In genomic region chr3:150397220-150397619, GRCh38 we compare ENCODE assay signal across 25 cellular contexts. TPM values are rescaled to one million over a fixed set of nuclear protein-coding genes. Genes with fewer than 3 reads are reported as not detected.
A peak's percentile ranks its signal among the peaks of the same experiment; 100 is the strongest.
DNase-seq lines count a peak whose midpoint lies in the region; ATAC-seq and TF ChIP-seq lines count a peak whose summit lies in the region.
"Had no signal": no experiment of that assay in that cellular context is flagged by ENCODE, and none has a peak within 500 bp of the region (broad histone marks: within the 10 kb centered on the region; RNA-seq: fewer than 3 reads in every experiment).

No MANE protein-coding gene starts in this region.

- H3K4me3 ChIP-seq in right cardiac atrium (ENCODE audit: low read length) (no peak overlapping the region), right atrium auricular region (no peak overlapping the region), adipocyte (ENCODE audit: low read length) (no peak overlapping the region)
- H3K4me3 ChIP-seq: K562, PC-9, SJSA1 had no signal

- H3K36me3 ChIP-seq in right atrium auricular region (no peaks in the 10 kb centered on the region), adipocyte (ENCODE audit: control insufficient read depth, insufficient read depth, low read length, severe bottlenecking) (no peaks in the 10 kb centered on the region)
- H3K36me3 ChIP-seq: BE2C, SJSA1 had no signal

- H3K9me3 ChIP-seq in right cardiac atrium (ENCODE audit: control insufficient read depth, low read length) = no peaks in the 10 kb centered on the region
- H3K9me3 ChIP-seq in right atrium auricular region = no peaks in the 10 kb centered on the region
- no peaks in the 10 kb centered on the region for H3K9me3 ChIP-seq in adipocyte (ENCODE audit: control insufficient read depth, low read length)
- H3K9me3 ChIP-seq: BE2C, SJSA1 had no signal

- H3K27ac ChIP-seq in right cardiac atrium (ENCODE audit: low read length) (no peak overlapping the region), right atrium auricular region (no peak overlapping the region)
- H3K27ac ChIP-seq: PC-9, SJSA1 had no signal

- in situ Hi-C loops in ACHN (cut with HindIII; ENCODE audit: low pct_ligation_motif_present, low pct_unique_long_range_greater_than_20kb, low sequenced_read_pairs) = no loop called here

- WGBS in right cardiac atrium = 53% methylated on average over 2 of the region's 2 CpGs

- TF ChIP-seq CTCF in right atrium auricular region (IDR thresholded peaks at IDR 0.05) = no peak

- H3K4me1 ChIP-seq in right cardiac atrium (ENCODE audit: control insufficient read depth, insufficient read depth, low read length) (peaks cover 1% of the 10 kb centered on the region), right atrium auricular region (peaks cover 0 to 9% of the 10 kb centered on the region in 2 donors), adipocyte (ENCODE audit: control insufficient read depth, insufficient read depth, low read length) (peaks cover 12% of the 10 kb centered on the region)
- H3K4me1 ChIP-seq: BE2C, SJSA1 had no signal

- intact Hi-C loops in right cardiac atrium (cut with DNase I) = no loop called here

- H3K9ac ChIP-seq in adipocyte (ENCODE audit: low read length) = no peak overlapping the region

- H3K27me3 ChIP-seq in right cardiac atrium (ENCODE audit: control insufficient read depth, insufficient read depth) (no peaks in the 10 kb centered on the region), right atrium auricular region (no peaks in the 10 kb centered on the region), adipocyte (replicated peaks; ENCODE audit: control insufficient read depth, insufficient read depth, low read length) (no peaks in the 10 kb centered on the region)
- H3K27me3 ChIP-seq: BE2C, SJSA1 had no signal

- DNase-seq in right cardiac atrium (no peak), right atrium auricular region (ENCODE audit: low spot score) (no peak), adipocyte (ENCODE audit: low read depth) (peak; percentile 60), fibroblast of peridontal ligament (ENCODE audit: extremely low read depth) (peak; percentile 72), HCEC 1CT (no peak), ACHN (no peak)
- DNase-seq in stimulated activated CD4-positive, alpha-beta T cell treated with anti-CD3 and anti-CD28 coated beads, Interleukin-2, amount 100 ng/mL, for 48 hours = no peak
- DNase-seq: BE2C; CD8-positive, alpha-beta memory T cell; DMS153; DND-41; H9; HFFc6; Kasumi-1; NCI-H1092 treated with DMSO at 0.1 percent for 48 hours; NCI-H1436; NCI-H187; NCI-H2081 treated with DMSO at 0.1 percent for 48 hours; NCI-H2171 treated with DMSO at 0.1 percent for 48 hours; NCI-H345; NCI-H524 treated with DMSO at 0.1 percent for 48 hours; PC-9 had no signal

- peak; percentile 57 to 74 for ATAC-seq in right cardiac atrium
- ATAC-seq: K562, Right ventricle myocardium inferior had no signal

RNA-seq across cellular contexts. Expression of gene TSC22D2, which starts 10.9 kb away (rescaled TPM):
- total RNA-seq in right cardiac atrium (10 to 100 TPM; 36.5 to 43.6 (median 38.1) TPM), right atrium auricular region (10 to 100 TPM; 18.1 to 23.5 TPM)
- 22.6 TPM for polyA plus RNA-seq in right cardiac atrium

Comparison
In these comparisons a context has a peak if more than half of its experiments do, and no peak if none do; other contexts are left out.
1. DNase-seq: peak in adipocyte (single experiment) and fibroblast of peridontal ligament (single experiment); none in right cardiac atrium (0 of 3), right atrium auricular region (single experiment), stimulated activated CD4-positive, alpha-beta T cell treated with anti-CD3 and anti-CD28 coated beads, Interleukin-2, amount 100 ng/mL, for 48 hours (0 of 2), HCEC 1CT (single experiment) and ACHN (single experiment).